In genomic region chr14:38199768-38200167, GRCh38 we compare ENCODE assay signal across 22 cellular contexts. TPM values are rescaled to one million over a fixed set of nuclear protein-coding genes. Genes with fewer than 3 reads are reported as not detected.
DNase-seq lines count a peak whose midpoint lies in the region; TF ChIP-seq lines count a peak whose summit lies in the region.
"Had no signal": no experiment of that assay in that cellular context is flagged by ENCODE, and none has a peak within 500 bp of the region (broad histone marks: within the 10 kb centered on the region; RNA-seq: fewer than 3 reads in every experiment).

No MANE protein-coding gene starts in this region.

- no peaks in the 10 kb centered on the region for H4K20me1 ChIP-seq in GM23248 (ENCODE audit: insufficient read depth)

- peak overlapping the region; percentile 45 for H3K4me2 ChIP-seq in GM23248 (ENCODE audit: unreplicated experiment)

- peaks cover 45% of the 10 kb centered on the region for H3F3A ChIP-seq in GM23248 (ENCODE audit: insufficient read depth)

- in situ Hi-C loops in GM23248 (cut with MboI) = loop anchor here (10.0 to 25.0 kb wide), 4 partner anchors 295 to 663 kb away; no protein-coding TSS in a partner anchor

- no peak overlapping the region for H2AFZ ChIP-seq in GM23248

- TF ChIP-seq CTCF in AG10803 (conservative IDR thresholded peaks at IDR 0.05; ENCODE audit: low read length) (no peak), fibroblast of pulmonary artery (IDR thresholded peaks at IDR 0.05; ENCODE audit: low read length, missing control alignments) (no peak)

- no peaks in the 10 kb centered on the region for H3K79me2 ChIP-seq in GM23248 (ENCODE audit: insufficient read depth)

- no peaks in the 10 kb centered on the region for H3K27me3 ChIP-seq in GM23248 (replicated peaks; ENCODE audit: insufficient read depth)
- H3K27me3 ChIP-seq: suprapubic skin had no signal

- 9 to 39% methylated on average over 1 of the region's 1 CpG for WGBS in GM23248 (ENCODE audit: low coverage in 1 of 2, low lambda C conversion rate in 2 of 2, missing lambda C conversion rate in 2 of 2), 2 experiments

- peaks cover 41% of the 10 kb centered on the region for H3K4me1 ChIP-seq in GM23248 (ENCODE audit: insufficient read depth)
- H3K4me1 ChIP-seq: suprapubic skin had no signal

- no peak overlapping the region for H3K9ac ChIP-seq in GM23248

- no peaks in the 10 kb centered on the region for H3K9me3 ChIP-seq in GM23248 (ENCODE audit: low read depth)
- H3K9me3 ChIP-seq: mucosa of descending colon, suprapubic skin had no signal

- H3K27ac ChIP-seq in GM23248 = peak overlapping the region; percentile 61
- H3K27ac ChIP-seq: suprapubic skin had no signal

- H3K36me3 ChIP-seq in GM23248 (ENCODE audit: low read depth) = no peaks in the 10 kb centered on the region
- H3K36me3 ChIP-seq: suprapubic skin had no signal

- DNase-seq in AG10803 (ENCODE audit: low read depth) = peak; percentile 43
- peak; percentile 80 for DNase-seq in GM23248
- DNase-seq in RKO (ENCODE audit: low spot score) = peak; percentile 49
- peak; percentile 17 for DNase-seq in fibroblast of pulmonary artery (ENCODE audit: low read depth)
- no peak for DNase-seq in mucosa of gallbladder (ENCODE audit: low spot score)
- DNase-seq in NCI-H1105 (lab: John Stamatoyannopoulos, UW) = no peak
- no peak for DNase-seq in NCI-H2196 (lab: John Stamatoyannopoulos, UW; ENCODE audit: unreplicated experiment)
- DNase-seq: activated CD4-positive, alpha-beta T cell treated with anti-CD3 and anti-CD28 coated beads, Interleukin-2, amount 50 U/mL, for 1 hour; activated CD8-positive, alpha-beta memory T cell treated with anti-CD3 and anti-CD28 coated beads, Interleukin-2, amount 50 U/mL, for 48 hours; activated naive CD4-positive, alpha-beta T cell; amygdala; caudate nucleus; CD4-positive, CD25-positive, alpha-beta regulatory T cell; DMS 273 treated with DMSO at 0.1 percent for 48 hours; foreskin melanocyte; mucosa of descending colon; NCI-H1105 treated with DMSO at 0.1 percent for 48 hours; NCI-H2029 treated with DMSO at 0.1 percent for 48 hours; NCI-H345; posterior cingulate gyrus; T-cell had no signal

- H3K9me2 ChIP-seq in GM23248 (ENCODE audit: insufficient read depth) = no peaks in the 10 kb centered on the region

- no peak overlapping the region for H3K4me3 ChIP-seq in AG10803 (ENCODE audit: low read length)
- no peak overlapping the region for H3K4me3 ChIP-seq in GM23248
- H3K4me3 ChIP-seq in fibroblast of pulmonary artery (replicated peaks; ENCODE audit: low read depth, low read length) = no peak overlapping the region
- H3K4me3 ChIP-seq: mucosa of descending colon, suprapubic skin had no signal

RNA-seq across cellular contexts. Expression of gene SSTR1, which starts 7.9 kb away (rescaled TPM):
- 17.6 and 18.4 TPM in 2 replicates for total RNA-seq in GM23248 (2014; rRNA removed; shearing (Covaris generic))
- polyA plus RNA-seq in GM23248 (2016; fragmentation: Nextera tagmentation; extraction: Ambion mirVana) = 26.7 and 27.6 TPM in 2 replicates
- total RNA-seq in mucosa of gallbladder = 3.4 TPM
- total RNA-seq: CD4-positive, CD25-positive, alpha-beta regulatory T cell; T-cell had no signal
- polyA plus RNA-seq: CD4-positive, CD25-positive, alpha-beta regulatory T cell had no signal

RNA-seq across cellular contexts. Expression of gene CLEC14A, which starts 56.1 kb away (rescaled TPM):
- 0.63 TPM in 1 of 2 replicates, not detected in the other for total RNA-seq in GM23248 (2014; rRNA removed; shearing (Covaris generic))
- polyA plus RNA-seq in GM23248 (2016; fragmentation: Nextera tagmentation; extraction: Ambion mirVana) = 0.10 TPM in 1 of 2 replicates, not detected in the other
- 18.6 TPM for total RNA-seq in mucosa of gallbladder
- total RNA-seq: CD4-positive, CD25-positive, alpha-beta regulatory T cell; T-cell had no signal
- polyA plus RNA-seq: CD4-positive, CD25-positive, alpha-beta regulatory T cell had no signal

Comparison
In these comparisons a context has a peak if more than half of its experiments do, and no peak if none do; other contexts are left out.
1. DNase-seq: peak in AG10803 (single experiment), GM23248 (single experiment), RKO (single experiment) and fibroblast of pulmonary artery (single experiment); none in mucosa of gallbladder (single experiment), NCI-H1105 (single experiment) and NCI-H2196 (single experiment).
2. RNA of gene CLEC14A, which starts 56.1 kb away (total RNA-seq): 18.6 TPM in mucosa of gallbladder (single experiment); 0.63 TPM in GM23248; every median in the first group is over 10 times any median in the second.